In genomic region chr4:24915121-24915922, GRCh38 we compare ENCODE assay signal across 11 cellular contexts. TPM values are rescaled to one million over a fixed set of nuclear protein-coding genes. Genes with fewer than 3 reads are reported as not detected.
A peak's percentile ranks its signal among the peaks of the same experiment; 100 is the strongest.
DNase-seq lines count a peak whose midpoint lies in the region; ATAC-seq, FAIRE-seq and TF ChIP-seq lines count a peak whose summit lies in the region.
"Had no signal": no experiment of that assay in that cellular context is flagged by ENCODE, and none has a peak within 500 bp of the region (broad histone marks: within the 10 kb centered on the region; RNA-seq: fewer than 3 reads in every experiment).

No MANE protein-coding gene starts in this region.

- H3K4me1 ChIP-seq in H1 (replicated peaks in 1 of 4; ENCODE audit: control insufficient read depth in 3 of 4, insufficient read depth in 4 of 4, low read length in 3 of 4), result peaks cover 7 to 14% (median 11%) of the 10 kb centered on the region in 4 experiments

- H2BK20ac ChIP-seq in H1 (ENCODE audit: low read length), result no peak overlapping the region

- H3K9me3 Mint-ChIP-seq in osteocyte (ENCODE audit: unreplicated experiment), result peaks cover under 1% of the 10 kb centered on the region

- peaks cover 0 to 17% (median 6%) of the 10 kb centered on the region in 4 experiments; a peak in 5 of 7 replicates for H3K27me3 ChIP-seq in H1 (replicated peaks in 1 of 4; ENCODE audit: control insufficient read depth in 3 of 4, extremely low read depth in 1 of 4, insufficient read depth in 3 of 4, low read length in 3 of 4)

- H3K27ac ChIP-seq in H1 (ENCODE audit: low read depth, low read length), result no peak overlapping the region
- H3K27ac ChIP-seq: thoracic aorta had no signal

- no peak overlapping the region for H3K4me3 Mint-ChIP-seq in osteocyte (ENCODE audit: unreplicated experiment)

- H2AFZ ChIP-seq in H1 (ENCODE audit: low read length), result no peak overlapping the region

- TF ChIP-seq POLR2A in H1 (IDR thresholded peaks at IDR 0.05; ENCODE audit: control extremely low read depth in 1 of 2, low read depth in 2 of 2, low read length in 2 of 2), result no peak

- H3K23ac ChIP-seq in H1 (ENCODE audit: insufficient read length), result no peak overlapping the region

- no peak overlapping the region for H3K56ac ChIP-seq in H1 (replicated peaks; ENCODE audit: insufficient read length, low read depth, low read length)

- H4K8ac ChIP-seq in H1 (ENCODE audit: extremely low read depth, insufficient read depth, low read length), result no peak overlapping the region

- H2BK12ac ChIP-seq in H1 (ENCODE audit: low read depth, low read length), result no peak overlapping the region

- H3K9me3 ChIP-seq in H1 (ENCODE audit: insufficient read depth in 2 of 2, low read depth in 1 of 2, low read length in 1 of 2), result peaks cover 4 to 6% of the 10 kb centered on the region in 2 experiments; a peak in 2 of 4 replicates
- H3K9me3 ChIP-seq: thoracic aorta had no signal

- TF ChIP-seq CTCF in H1 (IDR thresholded peaks at IDR 0.05; ENCODE audit: control extremely low read depth in 1 of 3, insufficient read depth in 1 of 3, low read depth in 1 of 3, low read length in 3 of 3) (peak; percentile 28 to 68 (median 47); a peak in 3 of 4 replicates), osteocyte (IDR thresholded peaks at IDR 0.05) (peak; percentile 41)

- TF ChIP-seq EP300 in H1 (IDR thresholded peaks at IDR 0.05; ENCODE audit: borderline replicate concordance in 1 of 2, low read depth in 2 of 2, low read length in 2 of 2), result no peak

- no peak overlapping the region for H3K9ac ChIP-seq in H1 (replicated peaks in 1 of 4; ENCODE audit: extremely low read depth in 1 of 4, low read depth in 3 of 4, low read length in 3 of 4)

- H2BK120ac ChIP-seq in H1 (replicated peaks; ENCODE audit: low read depth, low read length), result no peak overlapping the region

- CTCF ChIA-PET in H1 (lab: Charles Lee; ENCODE audit: partially characterized antibody), result interaction anchor here (0.7 to 3.4 kb wide), 31 partner anchors 9 to 452 kb away, joined by 3 to 17 read pairs (median 4); partner anchors contain the start of gene SOD3

- peak; percentile 39 for FAIRE-seq in H1 (lab: Jason Lieb, UNC)
- FAIRE-seq: G401.6 had no signal

- H4K91ac ChIP-seq in H1 (replicated peaks; ENCODE audit: insufficient read length, low read length), result no peak overlapping the region

- no peak overlapping the region for H2BK15ac ChIP-seq in H1 (ENCODE audit: low read length)

- H2BK5ac ChIP-seq in H1 (ENCODE audit: low read depth, low read length), result no peak overlapping the region

- no peak overlapping the region for H3K18ac ChIP-seq in H1 (ENCODE audit: extremely low read depth, low read length)

- no peak overlapping the region for H2AK5ac ChIP-seq in H1 (ENCODE audit: low read depth, low read length)

- H4K5ac ChIP-seq in H1 (ENCODE audit: insufficient read length, low read depth, low read length), result no peak overlapping the region

- no peak overlapping the region for H3K27ac Mint-ChIP-seq in osteocyte (ENCODE audit: unreplicated experiment)

- no peak overlapping the region for H3K14ac ChIP-seq in H1 (ENCODE audit: insufficient read length)

- no peak overlapping the region for H3K4me3 ChIP-seq in H1 (ENCODE audit: extremely low read depth in 1 of 4, insufficient read depth in 2 of 4, low read depth in 3 of 4, low read length in 4 of 4)
- H3K4me3 ChIP-seq: thoracic aorta had no signal

- ATAC-seq in GM21515 (IDR thresholded peaks at IDR 0.05; ENCODE audit: unreplicated experiment), result no peak

- no peaks in the 10 kb centered on the region for H3K79me2 ChIP-seq in H1 (ENCODE audit: control insufficient read depth in 1 of 2, insufficient read depth in 2 of 2, low read length in 2 of 2)

- no peaks in the 10 kb centered on the region for H4K20me1 ChIP-seq in H1 (replicated peaks in 1 of 2; ENCODE audit: control insufficient read depth in 1 of 2, insufficient read depth in 2 of 2, low read length in 2 of 2)

- peaks cover 2% of the 10 kb centered on the region; the same call in 1 of the 2 replicates for H3K23me2 ChIP-seq in H1 (ENCODE audit: low read depth, low read length)

- no peaks in the 10 kb centered on the region for H3K27me3 Mint-ChIP-seq in osteocyte (ENCODE audit: unreplicated experiment)

- peaks cover 18% of the 10 kb centered on the region for H3K4me1 Mint-ChIP-seq in osteocyte (ENCODE audit: unreplicated experiment)

- peak; percentile 25 to 50 for DNase-seq in NCI-H2081 (lab: John Stamatoyannopoulos, UW)
- no peak for DNase-seq in NCI-H2081 treated with DMSO at 0.1 percent for 48 hours (lab: John Stamatoyannopoulos, UW)
- DNase-seq in NCI-H2171 (lab: John Stamatoyannopoulos, UW), result peak; percentile 0
- no peak for DNase-seq in H1 (ENCODE audit: low read depth in 1 of 2, low spot score in 2 of 2)
- no peak for DNase-seq in osteocyte (ENCODE audit: extremely low spot score, unreplicated experiment)
- DNase-seq in effector CD4-positive, alpha-beta T cell, result no peak
- DNase-seq in NCI-H2227 treated with DMSO at 0.1 percent for 48 hours (lab: John Stamatoyannopoulos, UW), result no peak
- DNase-seq: NCI-H187 had no signal

- peaks cover 0 to 5% (median 1%) of the 10 kb centered on the region in 4 experiments; a peak in 4 of 8 replicates for H3K36me3 ChIP-seq in H1 (ENCODE audit: control insufficient read depth in 2 of 4, insufficient read depth in 4 of 4, low read length in 3 of 4)
- H3K36me3 ChIP-seq: thoracic aorta had no signal

- TF ChIP-seq RAD21 in H1 (IDR thresholded peaks at IDR 0.05 in 1 of 2, conservative IDR thresholded peaks at IDR 0.05 in 1 of 2; ENCODE audit: low read depth in 2 of 2, low read length in 2 of 2), result peak; percentile 73 to 78

- peaks cover under 1% of the 10 kb centered on the region for H3K36me3 Mint-ChIP-seq in osteocyte (ENCODE audit: unreplicated experiment)

- H3K4me2 ChIP-seq in H1 (ENCODE audit: insufficient read depth in 1 of 2, low read depth in 2 of 2, low read length in 2 of 2), result no peak overlapping the region

- H3K4ac ChIP-seq in H1 (replicated peaks; ENCODE audit: insufficient read length, low read depth, low read length), result no peak overlapping the region

- no peaks in the 10 kb centered on the region for H3K79me1 ChIP-seq in H1 (ENCODE audit: low read depth, low read length)

- POLR2A ChIA-PET in H1 (lab: Charles Lee; ENCODE audit: partially characterized antibody), result interaction anchor here (1.5 kb wide), 1 partner anchor 333 kb away, joined by 6 read pairs; no protein-coding TSS in a partner anchor

- WGBS in H1 (ENCODE audit: extremely low coverage in 1 of 2, insufficient coverage in 1 of 2, insufficient read length in 1 of 2, insufficient replicate concordance in 2 of 2, low coverage in 1 of 2, low lambda C conversion rate in 2 of 2, missing lambda C conversion rate in 1 of 2), 2 experiments, result 69% methylated on average over 8 of the region's 8 CpGs; no CpG with 5 or more reads in 1 of the 2 experiments

TF ChIP-seq in H1, 55 proteins besides CTCF, POLR2A, EP300 and RAD21:
- TF ChIP-seq TEAD4 (IDR thresholded peaks at IDR 0.05; ENCODE audit: low read depth, low read length), result peak; percentile 62
- no peak for TF ChIP-seq ATF2 (IDR thresholded peaks at IDR 0.05; ENCODE audit: low read length)
- TF ChIP-seq POLR2AphosphoS5 (IDR thresholded peaks at IDR 0.05; ENCODE audit: low read depth, low read length), result no peak
- TF ChIP-seq FOSL1 (IDR thresholded peaks at IDR 0.05; ENCODE audit: insufficient read depth, low read depth, low read length), result no peak

RNA-seq across cellular contexts. Expression of gene CCDC149, which starts 2.5 kb away (rescaled TPM):
- total RNA-seq in H1 (2021; fragmentation: NEBNext Ultra II Directional; extraction: Animal tissue kit (Norgen Biotek cat#: 25700)), result 5.6 and 5.8 TPM in 2 replicates
- 1.8 and 2.2 TPM in 2 replicates for polyA plus RNA-seq in H1 (2011; rRNA removed)
- polyA plus RNA-seq in H1 (2011; cell fraction: cytosol; rRNA removed), result 4.3 TPM
- polyA plus RNA-seq in H1 (2011; cell fraction: nucleus; rRNA removed), result 6.1 TPM
- polyA plus RNA-seq in H1 (2012, experiment 1 of 2), result 4.0 to 5.0 TPM (median 4.6 TPM) in 4 replicates
- 0.66 TPM for polyA plus RNA-seq in H1 (2012, experiment 2 of 2)
- polyA plus RNA-seq in H1 (2013, experiment 1 of 2), result 2.4 TPM
- 2.4 TPM for polyA plus RNA-seq in H1 (2013, experiment 2 of 2)
- 3.5 and 5.3 TPM in 2 replicates for polyA minus RNA-seq in H1 (2011; rRNA and poly(A)+ RNA removed)
- polyA minus RNA-seq in H1 (2011; cell fraction: cytosol; rRNA and poly(A)+ RNA removed), result 4.6 TPM
- polyA minus RNA-seq in H1 (2011; cell fraction: nucleus; rRNA and poly(A)+ RNA removed), result 8.3 TPM
- 17.2 and 20.6 TPM in 2 replicates for total RNA-seq in osteocyte

Comparison
In these comparisons a context has a peak if more than half of its experiments do, and no peak if none do; other contexts are left out.
1. DNase-seq: peak in NCI-H2081 (2 of 2) and NCI-H2171 (single experiment); none in NCI-H2081 treated with DMSO at 0.1 percent for 48 hours (single experiment), H1 (0 of 2), osteocyte (single experiment), effector CD4-positive, alpha-beta T cell (single experiment) and NCI-H2227 treated with DMSO at 0.1 percent for 48 hours (single experiment).